In genomic region chr1:198556969-198557368, GRCh38 we compare ENCODE assay signal across 8 cellular contexts. TPM values are rescaled to one million over a fixed set of nuclear protein-coding genes. Genes with fewer than 3 reads are reported as not detected.
DNase-seq lines count a peak whose midpoint lies in the region; ATAC-seq, FAIRE-seq and TF ChIP-seq lines count a peak whose summit lies in the region.

No MANE protein-coding gene starts in this region.

- H3K9me3 ChIP-seq in OCI-LY7 (ENCODE audit: low read length) (no peaks in the 10 kb centered on the region), small intestine (ENCODE audit: control insufficient read depth, low read depth) (no peaks in the 10 kb centered on the region)

- POLR2A ChIA-PET in OCI-LY7 (lab: Charles Lee), result interaction anchor here (0.7 to 1.7 kb wide), 8 partner anchors 9 to 68 kb away, joined by 3 to 9 read pairs (median 4); no protein-coding TSS in a partner anchor

- no TSS peak for BruUV-seq in OCI-LY7 (replicated peaks; lab: Mats Ljungman, UMichigan)

- WGBS in small intestine, 3 donors, result 52 to 66% (median 54%) methylated on average over 4 of the region's 4 CpGs

- no peaks in the 10 kb centered on the region for H3K79me2 ChIP-seq in OCI-LY7 (ENCODE audit: insufficient read depth, low read depth, low read length)

- DNase-seq in GM18507 (ENCODE audit: extremely low spot score, insufficient read length, low read depth), result peak; percentile 11
- DNase-seq in OCI-LY7 (ENCODE audit: low spot score), result peak; percentile 92
- DNase-seq in activated T-helper 9 cell treated with anti-CD3 and anti-CD28 coated beads, Interleukin-2, amount 50 U/mL, for 16 hours (ENCODE audit: low read depth), result peak; percentile 15
- peak; percentile 64 for DNase-seq in small intestine
- DNase-seq in caudate nucleus (lab: John Stamatoyannopoulos, UW), result no peak
- DNase-seq in midbrain (lab: John Stamatoyannopoulos, UW), result no peak

- no peak for TF ChIP-seq CTCF in OCI-LY7 (conservative IDR thresholded peaks at IDR 0.05; ENCODE audit: low read length)

- peak overlapping the region; percentile 90 for H2AFZ ChIP-seq in OCI-LY7 (ENCODE audit: low read length)

- H3K4me1 ChIP-seq in OCI-LY7 (ENCODE audit: insufficient read depth, low read length, poor library complexity, severe bottlenecking) (peaks cover 31% of the 10 kb centered on the region), small intestine (ENCODE audit: control insufficient read depth in 2 of 2, insufficient read depth in 1 of 2, low read depth in 1 of 2, low read length in 1 of 2) (no peaks in the 10 kb centered on the region)

- peak overlapping the region; percentile 32 for H3K27ac ChIP-seq in OCI-LY7 (ENCODE audit: low read depth, low read length, poor library complexity, severe bottlenecking)
- no peak overlapping the region for H3K27ac ChIP-seq in small intestine (ENCODE audit: low read depth in 1 of 2, low read length in 1 of 2)
- no peak overlapping the region for H3K27ac ChIP-seq in caudate nucleus (ENCODE audit: low read depth, low read length)

- no peaks in the 10 kb centered on the region for H4K20me1 ChIP-seq in OCI-LY7 (ENCODE audit: insufficient read depth, low read length)

- H3K4me3 ChIP-seq in OCI-LY7 (ENCODE audit: low read depth, low read length, poor library complexity, severe bottlenecking) (peak overlapping the region; percentile 28), small intestine (ENCODE audit: low read depth in 1 of 2, low read length in 2 of 2) (no peak overlapping the region)

- intact Hi-C loops in OCI-LY7 (cut with micrococcal nuclease; ENCODE audit: unreplicated experiment), result loop anchor here (2.0 kb wide), 1 partner anchor 40 kb away; no protein-coding TSS in a partner anchor

- no peaks in the 10 kb centered on the region for H3K36me3 ChIP-seq in OCI-LY7 (ENCODE audit: insufficient read depth, low read length)
- no peaks in the 10 kb centered on the region for H3K36me3 ChIP-seq in small intestine (ENCODE audit: control insufficient read depth in 2 of 2, insufficient read depth in 2 of 2, low read length in 2 of 2)

- H3K4me2 ChIP-seq in OCI-LY7 (ENCODE audit: low read length), result peak overlapping the region; percentile 56

- H3K9me2 ChIP-seq in OCI-LY7 (ENCODE audit: insufficient read depth, low read length), result no peaks in the 10 kb centered on the region

- no peaks in the 10 kb centered on the region for H3K27me3 ChIP-seq in small intestine (ENCODE audit: control insufficient read depth in 2 of 2, insufficient read depth in 2 of 2, low read length in 2 of 2)

- ATAC-seq in HG02759 (IDR thresholded peaks at IDR 0.05; ENCODE audit: unreplicated experiment), result peak; percentile 97
- ATAC-seq in HG03039 (IDR thresholded peaks at IDR 0.05; ENCODE audit: unreplicated experiment), result no peak

- CTCF ChIA-PET in OCI-LY7 (lab: Charles Lee; ENCODE audit: unreplicated experiment), result interaction anchor here (0.6 kb wide), 1 partner anchor 124 kb away, joined by 3 read pairs; no protein-coding TSS in a partner anchor

- FAIRE-seq in GM18507 (lab: Jason Lieb, UNC) (peak; percentile 93), small intestine (lab: Jason Lieb, UNC) (no peak)

RNA-seq across cellular contexts. Expression of gene ATP6V1G3, which starts 16.5 kb away (rescaled TPM):
- total RNA-seq in OCI-LY7 (2014; rRNA removed; shearing (Covaris generic)), result 0.66 TPM in 1 of 2 replicates, not detected in the other
- total RNA-seq in OCI-LY7 (2022), result 0.90 TPM in 1 of 2 replicates, not detected in the other
- not detected for polyA plus RNA-seq in small intestine

Comparison
In these comparisons a context has a peak if more than half of its experiments do, and no peak if none do; other contexts are left out.
1. DNase-seq: peak in GM18507 (single experiment), OCI-LY7 (single experiment), activated T-helper 9 cell treated with anti-CD3 and anti-CD28 coated beads, Interleukin-2, amount 50 U/mL, for 16 hours (single experiment) and small intestine (single experiment); none in caudate nucleus (0 of 61) and midbrain (single experiment).